In the genomic region with DNA sequence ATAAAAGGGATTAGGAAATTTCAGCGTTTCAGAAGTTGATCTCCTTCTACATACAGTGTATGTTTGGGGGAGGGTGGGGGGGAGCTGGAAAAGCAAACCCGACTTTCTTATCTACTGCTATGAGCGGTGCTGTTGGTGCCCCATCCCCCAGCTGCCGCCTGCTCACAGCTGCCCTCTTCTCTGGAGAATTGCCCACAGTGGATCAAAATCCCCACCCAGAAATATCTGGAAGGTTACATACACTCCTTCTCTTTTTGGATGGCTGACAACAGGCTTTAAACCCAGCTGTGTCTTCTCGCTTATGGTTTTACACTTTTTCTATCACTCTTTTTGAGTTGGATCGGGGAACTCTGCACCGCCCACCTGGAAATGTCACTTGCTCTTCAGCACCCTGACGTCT, we compare ENCODE assay signal across 17 cellular contexts.
"Had no signal": no experiment of that assay in that cellular context is flagged by ENCODE, and none has a peak within 500 bp of the region (broad histone marks: within the 10 kb centered on the region; RNA-seq: fewer than 3 reads in every experiment).

No MANE protein-coding gene starts in this region.

- H3K36me3 ChIP-seq: gastroesophageal sphincter, stomach, thoracic aorta, transverse colon had no signal

- ATAC-seq: esophagus mucosa; gastroesophageal sphincter; left lobe of liver; natural killer cell treated with Interleukin-12 subunit alpha and Interleukin-12 subunit beta and Interleukin-15 and Interleukin-18, amount 100 ng/mL, for 72 hours; sciatic nerve had no signal

- DNase-seq: effector memory CD4-positive, alpha-beta T cell; foreskin fibroblast; glutamatergic neuron; islet precursor cell; mammary epithelial cell; posterior cingulate gyrus; stimulated activated CD4-positive, alpha-beta T cell treated with anti-CD3 and anti-CD28 coated beads, Interleukin-12 subunit alpha, Interleukin-12 subunit beta, amount 100 ng/mL, for 4 hours; stimulated activated naive CD4-positive, alpha-beta T cell; stomach; substantia nigra; transverse colon had no signal

- H3K9me3 ChIP-seq: gastroesophageal sphincter, stomach, thoracic aorta, transverse colon had no signal

- H3K4me3 ChIP-seq: gastroesophageal sphincter, stomach, thoracic aorta, transverse colon had no signal

- H3K27ac ChIP-seq: gastroesophageal sphincter, stomach, thoracic aorta, transverse colon had no signal
